Comparison of ENCODE assay signal across 30 cellular contexts in genomic region chr1:112017183-112017582, GRCh38. TPM values are rescaled to one million over a fixed set of nuclear protein-coding genes. Genes with fewer than 3 reads are reported as not detected.
"Had no signal": no experiment of that assay in that cellular context is flagged by ENCODE, and none has a peak within 500 bp of the region (broad histone marks: within the 10 kb centered on the region; RNA-seq: fewer than 3 reads in every experiment).

No MANE protein-coding gene starts in this region.

- H3K4me1 ChIP-seq: colonic mucosa, esophagus muscularis mucosa, esophagus squamous epithelium, foreskin keratinocyte, gastrocnemius medialis, gastroesophageal sphincter, heart left ventricle, heart right ventricle had no signal

- H3K9me3 ChIP-seq: colonic mucosa, esophagus muscularis mucosa, gastrocnemius medialis, heart left ventricle, heart right ventricle had no signal

- FAIRE-seq: colon, endometrium, endothelial cell of umbilical vein, frontal cortex had no signal

- H3K27ac ChIP-seq: colonic mucosa, coronary artery, dorsolateral prefrontal cortex, epithelial cell of prostate, esophagus muscularis mucosa, esophagus squamous epithelium, foreskin keratinocyte, gastrocnemius medialis, gastroesophageal sphincter, heart left ventricle, heart right ventricle had no signal

- H3K36me3 ChIP-seq: colonic mucosa, esophagus muscularis mucosa, esophagus squamous epithelium, gastrocnemius medialis, gastroesophageal sphincter, heart left ventricle, heart right ventricle had no signal

- H3K4me3 ChIP-seq: colonic mucosa, coronary artery, dorsolateral prefrontal cortex, esophagus muscularis mucosa, esophagus squamous epithelium, gastrocnemius medialis, gastroesophageal sphincter, heart left ventricle, heart right ventricle had no signal

- H3K27me3 ChIP-seq: colonic mucosa, esophagus muscularis mucosa, gastroesophageal sphincter, heart left ventricle had no signal

- ATAC-seq: effector memory CD8-positive, alpha-beta T cell; esophagus mucosa; foreskin keratinocyte; gastrocnemius medialis; gastroesophageal sphincter; heart left ventricle; heart right ventricle had no signal

- DNase-seq: colonic mucosa; cortex of kidney; dermis blood vessel endothelial cell; dorsolateral prefrontal cortex; effector CD4-positive, alpha-beta T cell; effector CD8-positive, alpha-beta T cell; effector memory CD4-positive, alpha-beta T cell; effector memory CD8-positive, alpha-beta T cell; endodermal cell; erythroblast; esophagus squamous epithelium; foreskin fibroblast; foreskin keratinocyte; foreskin melanocyte; gastrocnemius medialis; glutamatergic neuron; head of caudate nucleus; heart left ventricle; heart right ventricle had no signal

RNA-seq across cellular contexts. Expression of gene KCND3, which starts 27.7 kb away (rescaled TPM):
- total RNA-seq: endothelial cell of umbilical vein, epithelial cell of proximal tubule, glomerular endothelial cell had no signal
